In the genomic region with DNA sequence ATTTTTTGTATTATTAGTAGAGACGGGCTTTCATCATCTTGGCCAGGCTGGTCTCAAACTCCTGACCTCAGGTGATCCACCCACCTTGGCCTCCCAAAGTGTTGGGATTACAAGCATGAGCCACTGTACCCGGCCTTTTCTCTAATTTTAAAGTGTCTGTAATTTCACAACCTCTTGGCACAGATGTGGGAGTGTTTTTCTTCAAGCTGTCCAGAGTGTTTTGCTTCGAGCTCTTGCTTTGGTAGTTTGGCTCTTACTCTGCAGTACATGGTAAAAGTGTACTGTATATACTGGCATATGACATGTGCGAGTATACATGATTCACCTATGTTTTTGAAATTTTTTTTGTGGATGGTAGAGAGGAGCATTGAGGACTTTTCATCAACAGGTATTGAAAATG, we compare ENCODE assay signal across 1 cellular context.
TF ChIP-seq lines count a peak whose summit lies in the region.

No MANE protein-coding gene starts in this region.

TF ChIP-seq in GM12878, 131 proteins besides CTCF, POLR2A, EP300 and RAD21 (continued from another document):
- TF ChIP-seq MYB (IDR thresholded peaks at IDR 0.05; ENCODE audit: borderline replicate concordance, low read depth, low read length) (no peak), SMARCA5 (IDR thresholded peaks at IDR 0.05) (no peak), ZNF24 (IDR thresholded peaks at IDR 0.05) (no peak), MEF2B (IDR thresholded peaks at IDR 0.05; ENCODE audit: partially characterized antibody, poor library complexity, severe bottlenecking) (no peak), BCL11A (IDR thresholded peaks at IDR 0.05; ENCODE audit: low read depth, low read length) (no peak), SREBF2 (IDR thresholded peaks at IDR 0.05; ENCODE audit: low read length) (no peak)
- TF ChIP-seq, protein P1, sequence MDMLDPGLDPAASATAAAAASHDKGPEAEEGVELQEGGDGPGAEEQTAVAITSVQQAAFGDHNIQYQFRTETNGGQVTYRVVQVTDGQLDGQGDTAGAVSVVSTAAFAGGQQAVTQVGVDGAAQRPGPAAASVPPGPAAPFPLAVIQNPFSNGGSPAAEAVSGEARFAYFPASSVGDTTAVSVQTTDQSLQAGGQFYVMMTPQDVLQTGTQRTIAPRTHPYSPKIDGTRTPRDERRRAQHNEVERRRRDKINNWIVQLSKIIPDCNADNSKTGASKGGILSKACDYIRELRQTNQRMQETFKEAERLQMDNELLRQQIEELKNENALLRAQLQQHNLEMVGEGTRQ (IDR thresholded peaks at IDR 0.05; ENCODE audit: borderline replicate concordance, low read depth, low read length), result no peak
- TF ChIP-seq, protein P2, sequence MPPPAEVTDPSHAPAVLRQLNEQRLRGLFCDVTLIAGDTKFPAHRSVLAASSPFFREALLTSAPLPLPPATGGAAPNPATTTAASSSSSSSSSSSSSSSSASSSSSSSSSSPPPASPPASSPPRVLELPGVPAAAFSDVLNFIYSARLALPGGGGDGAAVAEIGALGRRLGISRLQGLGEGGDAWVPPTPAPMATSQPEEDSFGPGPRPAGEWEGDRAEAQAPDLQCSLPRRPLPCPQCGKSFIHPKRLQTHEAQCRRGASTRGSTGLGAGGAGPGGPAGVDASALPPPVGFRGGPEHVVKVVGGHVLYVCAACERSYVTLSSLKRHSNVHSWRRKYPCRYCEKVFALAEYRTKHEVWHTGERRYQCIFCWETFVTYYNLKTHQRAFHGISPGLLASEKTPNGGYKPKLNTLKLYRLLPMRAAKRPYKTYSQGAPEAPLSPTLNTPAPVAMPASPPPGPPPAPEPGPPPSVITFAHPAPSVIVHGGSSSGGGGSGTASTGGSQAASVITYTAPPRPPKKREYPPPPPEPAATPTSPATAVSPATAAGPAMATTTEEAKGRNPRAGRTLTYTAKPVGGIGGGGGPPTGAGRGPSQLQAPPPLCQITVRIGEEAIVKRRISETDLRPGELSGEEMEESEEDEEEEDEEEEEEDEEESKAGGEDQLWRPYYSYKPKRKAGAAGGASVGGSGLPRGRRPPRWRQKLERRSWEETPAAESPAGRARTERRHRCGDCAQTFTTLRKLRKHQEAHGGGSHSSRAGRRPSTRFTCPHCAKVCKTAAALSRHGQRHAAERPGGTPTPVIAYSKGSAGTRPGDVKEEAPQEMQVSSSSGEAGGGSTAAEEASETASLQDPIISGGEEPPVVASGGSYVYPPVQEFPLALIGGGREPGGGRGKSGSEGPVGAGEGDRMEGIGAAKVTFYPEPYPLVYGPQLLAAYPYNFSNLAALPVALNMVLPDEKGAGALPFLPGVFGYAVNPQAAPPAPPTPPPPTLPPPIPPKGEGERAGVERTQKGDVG (CRISPR knock-in tag; IDR thresholded peaks at IDR 0.05), result no peak
- TF ChIP-seq, protein P3, sequence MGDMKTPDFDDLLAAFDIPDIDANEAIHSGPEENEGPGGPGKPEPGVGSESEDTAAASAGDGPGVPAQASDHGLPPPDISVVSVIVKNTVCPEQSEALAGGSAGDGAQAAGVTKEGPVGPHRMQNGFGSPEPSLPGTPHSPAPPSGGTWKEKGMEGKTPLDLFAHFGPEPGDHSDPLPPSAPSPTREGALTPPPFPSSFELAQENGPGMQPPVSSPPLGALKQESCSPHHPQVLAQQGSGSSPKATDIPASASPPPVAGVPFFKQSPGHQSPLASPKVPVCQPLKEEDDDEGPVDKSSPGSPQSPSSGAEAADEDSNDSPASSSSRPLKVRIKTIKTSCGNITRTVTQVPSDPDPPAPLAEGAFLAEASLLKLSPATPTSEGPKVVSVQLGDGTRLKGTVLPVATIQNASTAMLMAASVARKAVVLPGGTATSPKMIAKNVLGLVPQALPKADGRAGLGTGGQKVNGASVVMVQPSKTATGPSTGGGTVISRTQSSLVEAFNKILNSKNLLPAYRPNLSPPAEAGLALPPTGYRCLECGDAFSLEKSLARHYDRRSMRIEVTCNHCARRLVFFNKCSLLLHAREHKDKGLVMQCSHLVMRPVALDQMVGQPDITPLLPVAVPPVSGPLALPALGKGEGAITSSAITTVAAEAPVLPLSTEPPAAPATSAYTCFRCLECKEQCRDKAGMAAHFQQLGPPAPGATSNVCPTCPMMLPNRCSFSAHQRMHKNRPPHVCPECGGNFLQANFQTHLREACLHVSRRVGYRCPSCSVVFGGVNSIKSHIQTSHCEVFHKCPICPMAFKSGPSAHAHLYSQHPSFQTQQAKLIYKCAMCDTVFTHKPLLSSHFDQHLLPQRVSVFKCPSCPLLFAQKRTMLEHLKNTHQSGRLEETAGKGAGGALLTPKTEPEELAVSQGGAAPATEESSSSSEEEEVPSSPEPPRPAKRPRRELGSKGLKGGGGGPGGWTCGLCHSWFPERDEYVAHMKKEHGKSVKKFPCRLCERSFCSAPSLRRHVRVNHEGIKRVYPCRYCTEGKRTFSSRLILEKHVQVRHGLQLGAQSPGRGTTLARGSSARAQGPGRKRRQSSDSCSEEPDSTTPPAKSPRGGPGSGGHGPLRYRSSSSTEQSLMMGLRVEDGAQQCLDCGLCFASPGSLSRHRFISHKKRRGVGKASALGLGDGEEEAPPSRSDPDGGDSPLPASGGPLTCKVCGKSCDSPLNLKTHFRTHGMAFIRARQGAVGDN (IDR thresholded peaks at IDR 0.05), result no peak
